ENCODE assay signal across 8 cellular contexts in the genomic region with DNA sequence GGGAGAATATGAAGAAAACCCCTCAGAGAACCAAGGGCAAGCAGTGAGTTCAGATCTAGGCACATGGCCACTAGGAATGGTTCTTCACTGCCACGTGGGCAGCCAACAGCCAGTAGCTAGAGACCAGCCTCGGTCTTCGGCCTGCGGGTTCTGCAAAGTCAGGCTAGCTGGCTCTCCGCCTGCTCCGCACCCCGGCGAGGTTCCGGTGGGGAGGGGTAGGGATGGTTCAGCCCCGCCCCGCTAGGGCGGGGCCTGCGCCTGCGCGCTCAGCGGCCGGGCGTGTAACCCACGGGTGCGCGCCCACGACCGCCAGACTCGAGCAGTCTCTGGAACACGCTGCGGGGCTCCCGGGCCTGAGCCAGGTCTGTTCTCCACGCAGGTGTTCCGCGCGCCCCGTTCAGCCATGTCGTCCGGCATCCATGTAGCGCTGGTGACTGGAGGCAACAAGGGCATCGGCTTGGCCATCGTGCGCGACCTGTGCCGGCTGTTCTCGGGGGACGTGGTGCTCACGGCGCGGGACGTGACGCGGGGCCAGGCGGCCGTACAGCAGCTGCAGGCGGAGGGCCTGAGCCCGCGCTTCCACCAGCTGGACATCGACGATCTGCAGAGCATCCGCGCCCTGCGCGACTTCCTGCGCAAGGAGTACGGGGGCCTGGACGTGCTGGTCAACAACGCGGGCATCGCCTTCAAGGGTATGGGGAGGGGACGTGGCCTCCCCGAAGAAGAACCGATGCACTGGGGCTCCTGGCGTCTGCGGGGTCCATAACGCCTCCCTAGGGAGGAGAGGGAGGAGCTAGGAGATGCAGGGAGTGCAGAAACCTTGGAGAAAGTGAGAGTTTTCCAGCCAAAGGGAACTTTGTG. TPM values are rescaled to one million over a fixed set of nuclear protein-coding genes. Genes with fewer than 3 reads are reported as not detected.
A peak's percentile ranks its signal among the peaks of the same experiment; 100 is the strongest.
DNase-seq lines count a peak whose midpoint lies in the region; ATAC-seq and TF ChIP-seq lines count a peak whose summit lies in the region.

A gene (plus strand): TSS at position 312 of the 861 bp plus-strand sequence. CDS start 92 bp downstream, at position 404.

- H3K27ac Mint-ChIP-seq in T-helper 1 cell treated with Interleukin-12 subunit alpha and Interleukin-12 subunit beta and Interleukin-4 antibody, amounts not matched to agents 30 μg/mL and 1 μg/mL, for 36 hours, result peak within 1 kb of the TSS; percentile 84
- peak within 1 kb of the TSS; percentile 63 for H3K27ac Mint-ChIP-seq in type B pancreatic cell

- H3K9me3 Mint-ChIP-seq in T-helper 1 cell treated with Interleukin-12 subunit alpha and Interleukin-12 subunit beta and Interleukin-4 antibody, amounts not matched to agents 30 μg/mL and 1 μg/mL, for 36 hours, result peaks cover 9% of the 10 kb centered on the region
- peaks cover 9% of the 10 kb centered on the region for H3K9me3 Mint-ChIP-seq in type B pancreatic cell

- peaks cover 30% of the 10 kb centered on the region for H3K4me1 Mint-ChIP-seq in T-helper 1 cell treated with Interleukin-12 subunit alpha and Interleukin-12 subunit beta and Interleukin-4 antibody, amounts not matched to agents 30 μg/mL and 1 μg/mL, for 36 hours (ENCODE audit: low read depth)
- peaks cover 28% of the 10 kb centered on the region for H3K4me1 Mint-ChIP-seq in type B pancreatic cell (ENCODE audit: unreplicated experiment)

- CTCF ChIA-PET in GM10248 (lab: Yijun Ruan, JAX), result interaction anchor here (1.2 to 2.1 kb wide), 2 partner anchors 42 to 50 kb away, joined by 4 to 7 read pairs; no protein-coding TSS in a partner anchor

- intact Hi-C loops in left cardiac atrium (cut with DNase I), result loop anchor here in 1 of 2 donors (5.0 kb wide), 1 partner anchor 42 kb away; no protein-coding TSS in a partner anchor
- intact Hi-C loops in posterior vena cava (cut with DNase I), result no loop called here

- H3K36me3 Mint-ChIP-seq in T-helper 1 cell treated with Interleukin-12 subunit alpha and Interleukin-12 subunit beta and Interleukin-4 antibody, amounts not matched to agents 30 μg/mL and 1 μg/mL, for 36 hours (ENCODE audit: low read depth), result peaks cover 27% of the 10 kb centered on the region
- peaks cover 4% of the 10 kb centered on the region for H3K36me3 Mint-ChIP-seq in type B pancreatic cell

- POLR2A ChIA-PET in GM10248 (lab: Yijun Ruan, JAX), result interaction anchor here (0.6 kb wide), 1 partner anchor 43 kb away, joined by 4 read pairs; no protein-coding TSS in a partner anchor

- TF ChIP-seq CTCF in GM10248 (IDR thresholded peaks at IDR 0.05; ENCODE audit: control extremely low read depth, extremely low read depth, low read depth, missing control alignments) (no peak), type B pancreatic cell (conservative IDR thresholded peaks at IDR 0.05) (no peak)

- no peaks in the 10 kb centered on the region for H3K27me3 Mint-ChIP-seq in T-helper 1 cell treated with Interleukin-12 subunit alpha and Interleukin-12 subunit beta and Interleukin-4 antibody, amounts not matched to agents 30 μg/mL and 1 μg/mL, for 36 hours (ENCODE audit: low read depth)
- H3K27me3 Mint-ChIP-seq in type B pancreatic cell, result no peaks in the 10 kb centered on the region

- peak within 1 kb of the TSS; percentile 91 for H3K4me3 Mint-ChIP-seq in T-helper 1 cell treated with Interleukin-12 subunit alpha and Interleukin-12 subunit beta and Interleukin-4 antibody, amounts not matched to agents 30 μg/mL and 1 μg/mL, for 36 hours
- peak within 1 kb of the TSS; percentile 85 for H3K4me3 Mint-ChIP-seq in type B pancreatic cell

- ATAC-seq in HG02623 (IDR thresholded peaks at IDR 0.05; ENCODE audit: unreplicated experiment) (peak; percentile 92), left cardiac atrium (peak; percentile 99)

- DNase-seq in GM10248 (ENCODE audit: extremely low spot score) (peak; percentile 91), NCI-H1417 treated with DMSO at 0.1 percent for 48 hours (lab: John Stamatoyannopoulos, UW) (peak; percentile 63), amniotic stem cell (lab: John Stamatoyannopoulos, UW) (peak; percentile 83), left cardiac atrium (peak; percentile 96), posterior vena cava (ENCODE audit: low spot score) (peak; percentile 98), type B pancreatic cell (ENCODE audit: extremely low spot score, unreplicated experiment) (peak; percentile 79)

RNA-seq across cellular contexts. Expression of the gene that starts here (rescaled TPM):
- total RNA-seq in left cardiac atrium (10 to 100 TPM; 25.3 to 34.8 TPM), posterior vena cava (10 to 100 TPM; 39.1 to 44.4 TPM), type B pancreatic cell (ENCODE audit: low replicate concordance) (20.1 and 32.8 TPM in 2 replicates)

Comparison
In these comparisons a context has a peak if more than half of its experiments do, and no peak if none do; other contexts are left out.
1. Peak in every context shown above with its lines: DNase-seq and ATAC-seq.